Comparison of ENCODE assay signal across 11 cellular contexts in the genomic region with DNA sequence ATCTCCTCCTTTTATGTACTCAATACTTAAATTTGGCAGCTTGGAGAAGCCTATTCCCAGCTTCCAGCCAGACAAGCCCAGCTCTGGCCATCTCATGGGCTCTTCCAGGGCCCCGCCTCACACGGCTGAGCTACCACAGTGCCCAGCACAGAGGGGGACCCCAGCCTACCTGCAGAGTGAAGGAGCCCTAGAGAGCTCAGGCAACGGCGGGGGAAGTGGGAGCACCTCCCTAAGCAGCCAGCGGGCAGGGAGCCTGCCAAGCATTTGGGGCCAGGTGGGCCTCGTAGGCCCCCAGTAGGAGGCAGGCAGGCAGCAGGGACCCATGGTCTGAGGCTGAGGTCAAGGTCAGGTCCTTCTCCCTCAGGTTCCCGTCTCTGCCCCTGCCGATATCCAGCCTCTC. TPM values are rescaled to one million over a fixed set of nuclear protein-coding genes. Genes with fewer than 3 reads are reported as not detected.
DNase-seq lines count a peak whose midpoint lies in the region; ATAC-seq and TF ChIP-seq lines count a peak whose summit lies in the region.
"Had no signal": no experiment of that assay in that cellular context is flagged by ENCODE, and none has a peak within 500 bp of the region (broad histone marks: within the 10 kb centered on the region; RNA-seq: fewer than 3 reads in every experiment).

No MANE protein-coding gene starts in this region.

- no peak for TF ChIP-seq CTCF in natural killer cell (IDR thresholded peaks at IDR 0.05)

- peaks cover 32% of the 10 kb centered on the region for H3K4me1 Mint-ChIP-seq in central memory CD8-positive, alpha-beta T cell
- peaks cover under 1 to 19% of the 10 kb centered on the region in 2 donors for H3K4me1 Mint-ChIP-seq in natural killer cell

- intact Hi-C loops in natural killer cell (cut with micrococcal nuclease), result no loop called here

- H3K36me3 Mint-ChIP-seq in central memory CD8-positive, alpha-beta T cell (ENCODE audit: insufficient read depth), result peaks cover 5% of the 10 kb centered on the region
- peaks cover under 1% of the 10 kb centered on the region for H3K36me3 Mint-ChIP-seq in natural killer cell

- H3K4me3 Mint-ChIP-seq in central memory CD8-positive, alpha-beta T cell, result peak overlapping the region; percentile 75
- H3K4me3 Mint-ChIP-seq in natural killer cell, result peak overlapping the region; percentile 81

- H3K36me3 ChIP-seq in ACC112 (ENCODE audit: insufficient read depth, low read length), result no peaks in the 10 kb centered on the region
- no peaks in the 10 kb centered on the region for H3K36me3 ChIP-seq in HUES48 (ENCODE audit: control insufficient read depth, insufficient read depth, low read length)

- H3K79me2 ChIP-seq in ACC112 (ENCODE audit: control insufficient read depth, insufficient read depth, low read length, unreplicated experiment), result no peaks in the 10 kb centered on the region

- H3K4me1 ChIP-seq in ACC112 (ENCODE audit: control insufficient read depth, insufficient read depth, low read length, unreplicated experiment), result no peaks in the 10 kb centered on the region
- H3K4me1 ChIP-seq in HUES48 (ENCODE audit: control insufficient read depth, insufficient read depth, low read length), result peaks cover 7% of the 10 kb centered on the region; the same call in 1 of the 2 replicates

- peaks cover 39% of the 10 kb centered on the region for H3K27me3 Mint-ChIP-seq in central memory CD8-positive, alpha-beta T cell
- peaks cover 12 to 25% of the 10 kb centered on the region in 2 donors for H3K27me3 Mint-ChIP-seq in natural killer cell (ENCODE audit: low read depth in 2 of 2)

- H3K9me3 Mint-ChIP-seq in central memory CD8-positive, alpha-beta T cell, result no peaks in the 10 kb centered on the region
- no peaks in the 10 kb centered on the region for H3K9me3 Mint-ChIP-seq in natural killer cell

- no peak overlapping the region for H3K9ac ChIP-seq in HUES48 (ENCODE audit: low read depth, low read length)

- H3K27me3 ChIP-seq in ACC112 (ENCODE audit: insufficient read depth, low read length) (peaks cover 11% of the 10 kb centered on the region), HUES48 (ENCODE audit: control insufficient read depth, insufficient read depth, low read length) (peaks cover 24% of the 10 kb centered on the region)

- no peak overlapping the region for H3K27ac ChIP-seq in ACC112 (ENCODE audit: low read depth, low read length)
- no peak overlapping the region for H3K27ac ChIP-seq in HUES48 (ENCODE audit: low read depth, low read length)
- H3K27ac ChIP-seq: PC-9, psoas muscle had no signal

- DNase-seq in central memory CD8-positive, alpha-beta T cell (ENCODE audit: low spot score in 2 of 2), result no peak
- DNase-seq in natural killer cell (no peak), 8988T (no peak)
- no peak for DNase-seq in stimulated activated CD4-positive, alpha-beta T cell treated with anti-CD3 and anti-CD28 coated beads, Interleukin-4, amount 100 ng/mL, for 24 hours
- DNase-seq: amniotic stem cell had no signal

- H3K27ac Mint-ChIP-seq in central memory CD8-positive, alpha-beta T cell (ENCODE audit: low read depth), result peak overlapping the region; percentile 33
- H3K27ac Mint-ChIP-seq in natural killer cell, result no peak overlapping the region

- H3K4me3 ChIP-seq in ACC112 (ENCODE audit: low read depth, low read length) (peak overlapping the region; percentile 63; the same call in 1 of the 2 replicates), HUES48 (ENCODE audit: low read depth, low read length) (peak overlapping the region; percentile 54; the same call in 1 of the 2 replicates)

- H2AFZ ChIP-seq in ACC112 (ENCODE audit: low read length, unreplicated experiment), result no peak overlapping the region
- H2AFZ ChIP-seq: PC-9 had no signal

- ATAC-seq in central memory CD8-positive, alpha-beta T cell (replicated peaks; ENCODE audit: extremely low read depth, poor library complexity, severe bottlenecking), result no peak
- ATAC-seq in natural killer cell (no peak), GM18873 (IDR thresholded peaks at IDR 0.05; ENCODE audit: low FRiP score, unreplicated experiment) (no peak), HG03571 (IDR thresholded peaks at IDR 0.05; ENCODE audit: unreplicated experiment) (no peak)

- no peaks in the 10 kb centered on the region for H3K9me3 ChIP-seq in HUES48 (ENCODE audit: control insufficient read depth, insufficient read depth, low read length)
- H3K9me3 ChIP-seq: psoas muscle had no signal

RNA-seq across cellular contexts. Expression of a gene that starts 29.1 kb away (rescaled TPM):
- total RNA-seq in natural killer cell, result 1 to 10 TPM; 3.1 to 8.7 (median 6.5) TPM

RNA-seq across cellular contexts. Expression of a gene that starts 45.3 kb away (rescaled TPM):
- total RNA-seq in natural killer cell, result 10 to 100 TPM; 47.0 to 51.6 (median 48.6) TPM

RNA-seq across cellular contexts. Expression of a gene that starts 50.6 kb away (rescaled TPM):
- 10 to 100 TPM; 12.1 to 26.1 (median 17.6) TPM for total RNA-seq in natural killer cell
